ENCODE assay signal across 1 cellular context in the genomic region with DNA sequence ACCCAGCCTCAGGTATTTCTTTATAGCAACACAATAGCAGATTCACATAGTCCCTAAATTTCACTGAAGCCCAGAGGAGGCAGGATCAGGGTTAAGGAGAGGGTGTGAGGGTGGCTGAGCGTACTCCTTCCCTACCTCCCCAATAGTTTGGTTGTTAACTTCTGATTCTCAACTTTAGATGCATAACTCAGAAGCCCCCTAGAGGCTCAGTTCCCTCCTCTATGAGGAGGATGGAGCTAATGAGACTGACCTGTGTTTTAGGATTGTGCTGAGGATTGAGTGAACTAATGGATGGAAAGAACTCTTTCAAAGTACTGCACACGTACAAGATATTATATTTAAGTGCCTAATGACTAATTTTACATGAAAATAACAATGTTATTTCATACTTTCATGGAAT.
TF ChIP-seq lines count a peak whose summit lies in the region.

No MANE protein-coding gene starts in this region.

TF ChIP-seq in GM23338, 12 proteins besides CTCF, POLR2A, EP300 and RAD21 (continued from another document):
- TF ChIP-seq, protein P1, sequence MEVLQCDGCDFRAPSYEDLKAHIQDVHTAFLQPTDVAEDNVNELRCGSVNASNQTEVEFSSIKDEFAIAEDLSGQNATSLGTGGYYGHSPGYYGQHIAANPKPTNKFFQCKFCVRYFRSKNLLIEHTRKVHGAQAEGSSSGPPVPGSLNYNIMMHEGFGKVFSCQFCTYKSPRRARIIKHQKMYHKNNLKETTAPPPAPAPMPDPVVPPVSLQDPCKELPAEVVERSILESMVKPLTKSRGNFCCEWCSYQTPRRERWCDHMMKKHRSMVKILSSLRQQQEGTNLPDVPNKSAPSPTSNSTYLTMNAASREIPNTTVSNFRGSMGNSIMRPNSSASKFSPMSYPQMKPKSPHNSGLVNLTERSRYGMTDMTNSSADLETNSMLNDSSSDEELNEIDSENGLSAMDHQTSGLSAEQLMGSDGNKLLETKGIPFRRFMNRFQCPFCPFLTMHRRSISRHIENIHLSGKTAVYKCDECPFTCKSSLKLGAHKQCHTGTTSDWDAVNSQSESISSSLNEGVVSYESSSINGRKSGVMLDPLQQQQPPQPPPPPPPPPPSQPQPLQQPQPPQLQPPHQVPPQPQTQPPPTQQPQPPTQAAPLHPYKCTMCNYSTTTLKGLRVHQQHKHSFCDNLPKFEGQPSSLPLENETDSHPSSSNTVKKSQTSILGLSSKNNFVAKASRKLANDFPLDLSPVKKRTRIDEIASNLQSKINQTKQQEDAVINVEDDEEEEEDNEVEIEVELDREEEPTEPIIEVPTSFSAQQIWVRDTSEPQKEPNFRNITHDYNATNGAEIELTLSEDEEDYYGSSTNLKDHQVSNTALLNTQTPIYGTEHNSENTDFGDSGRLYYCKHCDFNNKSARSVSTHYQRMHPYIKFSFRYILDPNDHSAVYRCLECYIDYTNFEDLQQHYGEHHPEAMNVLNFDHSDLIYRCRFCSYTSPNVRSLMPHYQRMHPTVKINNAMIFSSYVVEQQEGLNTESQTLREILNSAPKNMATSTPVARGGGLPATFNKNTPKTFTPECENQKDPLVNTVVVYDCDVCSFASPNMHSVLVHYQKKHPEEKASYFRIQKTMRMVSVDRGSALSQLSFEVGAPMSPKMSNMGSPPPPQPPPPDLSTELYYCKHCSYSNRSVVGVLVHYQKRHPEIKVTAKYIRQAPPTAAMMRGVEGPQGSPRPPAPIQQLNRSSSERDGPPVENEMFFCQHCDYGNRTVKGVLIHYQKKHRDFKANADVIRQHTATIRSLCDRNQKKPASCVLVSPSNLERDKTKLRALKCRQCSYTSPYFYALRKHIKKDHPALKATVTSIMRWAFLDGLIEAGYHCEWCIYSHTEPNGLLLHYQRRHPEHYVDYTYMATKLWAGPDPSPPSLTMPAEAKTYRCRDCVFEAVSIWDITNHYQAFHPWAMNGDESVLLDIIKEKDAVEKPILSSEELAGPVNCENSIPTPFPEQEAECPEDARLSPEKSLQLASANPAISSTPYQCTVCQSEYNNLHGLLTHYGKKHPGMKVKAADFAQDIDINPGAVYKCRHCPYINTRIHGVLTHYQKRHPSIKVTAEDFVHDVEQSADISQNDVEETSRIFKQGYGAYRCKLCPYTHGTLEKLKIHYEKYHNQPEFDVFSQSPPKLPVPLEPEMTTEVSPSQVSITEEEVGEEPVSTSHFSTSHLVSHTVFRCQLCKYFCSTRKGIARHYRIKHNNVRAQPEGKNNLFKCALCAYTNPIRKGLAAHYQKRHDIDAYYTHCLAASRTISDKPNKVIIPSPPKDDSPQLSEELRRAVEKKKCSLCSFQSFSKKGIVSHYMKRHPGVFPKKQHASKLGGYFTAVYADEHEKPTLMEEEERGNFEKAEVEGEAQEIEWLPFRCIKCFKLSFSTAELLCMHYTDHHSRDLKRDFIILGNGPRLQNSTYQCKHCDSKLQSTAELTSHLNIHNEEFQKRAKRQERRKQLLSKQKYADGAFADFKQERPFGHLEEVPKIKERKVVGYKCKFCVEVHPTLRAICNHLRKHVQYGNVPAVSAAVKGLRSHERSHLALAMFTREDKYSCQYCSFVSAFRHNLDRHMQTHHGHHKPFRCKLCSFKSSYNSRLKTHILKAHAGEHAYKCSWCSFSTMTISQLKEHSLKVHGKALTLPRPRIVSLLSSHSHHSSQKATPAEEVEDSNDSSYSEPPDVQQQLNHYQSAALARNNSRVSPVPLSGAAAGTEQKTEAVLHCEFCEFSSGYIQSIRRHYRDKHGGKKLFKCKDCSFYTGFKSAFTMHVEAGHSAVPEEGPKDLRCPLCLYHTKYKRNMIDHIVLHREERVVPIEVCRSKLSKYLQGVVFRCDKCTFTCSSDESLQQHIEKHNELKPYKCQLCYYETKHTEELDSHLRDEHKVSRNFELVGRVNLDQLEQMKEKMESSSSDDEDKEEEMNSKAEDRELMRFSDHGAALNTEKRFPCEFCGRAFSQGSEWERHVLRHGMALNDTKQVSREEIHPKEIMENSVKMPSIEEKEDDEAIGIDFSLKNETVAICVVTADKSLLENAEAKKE (CRISPR knock-in tag; IDR thresholded peaks at IDR 0.05): no peak
- no peak for TF ChIP-seq EZH2 (IDR thresholded peaks at IDR 0.05; ENCODE audit: low read depth, unreplicated experiment)
- TF ChIP-seq EZH2phosphoT487 (IDR thresholded peaks at IDR 0.05; ENCODE audit: unreplicated experiment): no peak
- TF ChIP-seq, protein P2, sequence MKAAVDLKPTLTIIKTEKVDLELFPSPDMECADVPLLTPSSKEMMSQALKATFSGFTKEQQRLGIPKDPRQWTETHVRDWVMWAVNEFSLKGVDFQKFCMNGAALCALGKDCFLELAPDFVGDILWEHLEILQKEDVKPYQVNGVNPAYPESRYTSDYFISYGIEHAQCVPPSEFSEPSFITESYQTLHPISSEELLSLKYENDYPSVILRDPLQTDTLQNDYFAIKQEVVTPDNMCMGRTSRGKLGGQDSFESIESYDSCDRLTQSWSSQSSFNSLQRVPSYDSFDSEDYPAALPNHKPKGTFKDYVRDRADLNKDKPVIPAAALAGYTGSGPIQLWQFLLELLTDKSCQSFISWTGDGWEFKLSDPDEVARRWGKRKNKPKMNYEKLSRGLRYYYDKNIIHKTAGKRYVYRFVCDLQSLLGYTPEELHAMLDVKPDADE (IDR thresholded peaks at IDR 0.05): no peak
- TF ChIP-seq NANOG (IDR thresholded peaks at IDR 0.05; ENCODE audit: borderline replicate concordance): no peak
- TF ChIP-seq, protein P3, sequence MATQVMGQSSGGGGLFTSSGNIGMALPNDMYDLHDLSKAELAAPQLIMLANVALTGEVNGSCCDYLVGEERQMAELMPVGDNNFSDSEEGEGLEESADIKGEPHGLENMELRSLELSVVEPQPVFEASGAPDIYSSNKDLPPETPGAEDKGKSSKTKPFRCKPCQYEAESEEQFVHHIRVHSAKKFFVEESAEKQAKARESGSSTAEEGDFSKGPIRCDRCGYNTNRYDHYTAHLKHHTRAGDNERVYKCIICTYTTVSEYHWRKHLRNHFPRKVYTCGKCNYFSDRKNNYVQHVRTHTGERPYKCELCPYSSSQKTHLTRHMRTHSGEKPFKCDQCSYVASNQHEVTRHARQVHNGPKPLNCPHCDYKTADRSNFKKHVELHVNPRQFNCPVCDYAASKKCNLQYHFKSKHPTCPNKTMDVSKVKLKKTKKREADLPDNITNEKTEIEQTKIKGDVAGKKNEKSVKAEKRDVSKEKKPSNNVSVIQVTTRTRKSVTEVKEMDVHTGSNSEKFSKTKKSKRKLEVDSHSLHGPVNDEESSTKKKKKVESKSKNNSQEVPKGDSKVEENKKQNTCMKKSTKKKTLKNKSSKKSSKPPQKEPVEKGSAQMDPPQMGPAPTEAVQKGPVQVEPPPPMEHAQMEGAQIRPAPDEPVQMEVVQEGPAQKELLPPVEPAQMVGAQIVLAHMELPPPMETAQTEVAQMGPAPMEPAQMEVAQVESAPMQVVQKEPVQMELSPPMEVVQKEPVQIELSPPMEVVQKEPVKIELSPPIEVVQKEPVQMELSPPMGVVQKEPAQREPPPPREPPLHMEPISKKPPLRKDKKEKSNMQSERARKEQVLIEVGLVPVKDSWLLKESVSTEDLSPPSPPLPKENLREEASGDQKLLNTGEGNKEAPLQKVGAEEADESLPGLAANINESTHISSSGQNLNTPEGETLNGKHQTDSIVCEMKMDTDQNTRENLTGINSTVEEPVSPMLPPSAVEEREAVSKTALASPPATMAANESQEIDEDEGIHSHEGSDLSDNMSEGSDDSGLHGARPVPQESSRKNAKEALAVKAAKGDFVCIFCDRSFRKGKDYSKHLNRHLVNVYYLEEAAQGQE (IDR thresholded peaks at IDR 0.05; ENCODE audit: unreplicated experiment): no peak
